ENCODE assay signal across 17 cellular contexts in the genomic region with DNA sequence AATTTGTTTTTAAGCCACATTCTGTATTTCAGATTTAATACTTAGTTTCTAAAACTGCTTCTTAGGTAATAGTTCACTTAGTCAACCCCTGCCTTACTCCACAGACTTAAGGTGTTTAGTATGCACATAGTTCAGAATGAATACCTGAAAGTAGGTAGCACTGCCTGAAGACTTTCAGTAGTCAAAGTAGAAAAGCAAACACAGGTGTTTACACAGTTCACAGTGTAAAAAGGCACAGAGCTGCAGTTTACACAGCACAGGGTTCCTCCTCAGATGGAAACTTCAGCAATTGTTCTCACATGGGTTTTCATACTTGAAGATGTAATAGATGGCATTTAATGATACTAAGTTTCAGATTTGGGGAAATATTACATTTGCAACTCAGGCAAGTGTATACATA. TPM values are rescaled to one million over a fixed set of nuclear protein-coding genes. Genes with fewer than 3 reads are reported as not detected.
DNase-seq lines count a peak whose midpoint lies in the region; ATAC-seq and TF ChIP-seq lines count a peak whose summit lies in the region.
"Had no signal": no experiment of that assay in that cellular context is flagged by ENCODE, and none has a peak within 500 bp of the region (broad histone marks: within the 10 kb centered on the region; RNA-seq: fewer than 3 reads in every experiment).

No MANE protein-coding gene starts in this region.

- H3K27ac ChIP-seq in PC-3 (ENCODE audit: low read length) (peak overlapping the region; percentile 38), liver (ENCODE audit: low read depth in 1 of 2, low read length in 2 of 2) (no peak overlapping the region)
- H3K27ac ChIP-seq: SK-N-MC had no signal

- ATAC-seq in HG02678 (IDR thresholded peaks at IDR 0.05; ENCODE audit: unreplicated experiment) (peak; percentile 41), PC-3 (peak; percentile 77), HG03108 (IDR thresholded peaks at IDR 0.05; ENCODE audit: unreplicated experiment) (no peak)

- H3K9me2 ChIP-seq in PC-3 (replicated peaks; ENCODE audit: low read length): no peaks in the 10 kb centered on the region

- peak overlapping the region; percentile 74 for H3K27ac Mint-ChIP-seq in Caco-2 (ENCODE audit: unreplicated experiment)

- H3K27me3 Mint-ChIP-seq in Caco-2 (ENCODE audit: insufficient read depth, unreplicated experiment): no peaks in the 10 kb centered on the region

- no peaks in the 10 kb centered on the region for H4K20me1 ChIP-seq in PC-3 (ENCODE audit: low read length)

- no peaks in the 10 kb centered on the region for H3K9me3 ChIP-seq in Caco-2
- no peaks in the 10 kb centered on the region for H3K9me3 ChIP-seq in PC-3 (ENCODE audit: low read length)
- no peaks in the 10 kb centered on the region for H3K9me3 ChIP-seq in liver (ENCODE audit: control insufficient read depth in 4 of 4, low read length in 3 of 4)

- no peak for TF ChIP-seq RAD21 in liver (IDR thresholded peaks at IDR 0.05)

- peaks cover 4% of the 10 kb centered on the region for H3K36me3 Mint-ChIP-seq in Caco-2 (ENCODE audit: insufficient read depth, unreplicated experiment)

- TF ChIP-seq CTCF in Caco-2 (IDR thresholded peaks at IDR 0.05; ENCODE audit: insufficient read depth in 1 of 2, low read depth in 1 of 2, low read length in 1 of 2, severe bottlenecking in 1 of 2, unreplicated experiment in 1 of 2) (no peak), PC-3 (conservative IDR thresholded peaks at IDR 0.05; ENCODE audit: low read depth, low read length) (no peak), liver (IDR thresholded peaks at IDR 0.05; ENCODE audit: low read depth, low read length, missing input control) (no peak)

- BruUV-seq in Caco-2 (replicated peaks; lab: Mats Ljungman, UMichigan): no TSS peak
- TSS peak; percentile 25 for BruUV-seq in PC-3 (replicated peaks; lab: Mats Ljungman, UMichigan)

- no peaks in the 10 kb centered on the region for H3K79me2 ChIP-seq in PC-3 (ENCODE audit: low read length)

- peak overlapping the region; percentile 46 for H3K4me2 ChIP-seq in PC-3 (ENCODE audit: low read length)

- H3K4me1 ChIP-seq in Caco-2: peaks cover 35% of the 10 kb centered on the region
- peaks cover 25% of the 10 kb centered on the region for H3K4me1 ChIP-seq in PC-3 (ENCODE audit: insufficient read depth, low read length)
- H3K4me1 ChIP-seq in liver (ENCODE audit: control insufficient read depth in 4 of 4, insufficient read depth in 4 of 4, low read length in 3 of 4): peaks cover 0 to 5% (median 1%) of the 10 kb centered on the region in 4 donors

- H2AFZ ChIP-seq in PC-3 (ENCODE audit: low read length): no peak overlapping the region

- H3K27me3 ChIP-seq in Caco-2 (replicated peaks; ENCODE audit: control insufficient read depth, insufficient read depth, low read length): no peaks in the 10 kb centered on the region
- H3K27me3 ChIP-seq in PC-3 (ENCODE audit: low read length): no peaks in the 10 kb centered on the region
- no peaks in the 10 kb centered on the region for H3K27me3 ChIP-seq in liver (ENCODE audit: control insufficient read depth in 4 of 4, insufficient read depth in 4 of 4, low read length in 3 of 4)

- H3K36me3 ChIP-seq in Caco-2 (ENCODE audit: control insufficient read depth, insufficient read depth, low read length) (no peaks in the 10 kb centered on the region), PC-3 (ENCODE audit: low read depth, low read length) (peaks cover 7% of the 10 kb centered on the region; the same call in 1 of the 2 replicates), liver (ENCODE audit: control insufficient read depth in 4 of 4, insufficient read depth in 3 of 4, low read depth in 1 of 4, low read length in 3 of 4) (peaks cover 0 to 14% (median 10%) of the 10 kb centered on the region in 4 donors)

- H3K4me3 Mint-ChIP-seq in Caco-2 (ENCODE audit: unreplicated experiment): peak overlapping the region; percentile 30

- CTCF ChIA-PET in Caco-2 (lab: Charles Lee) (interaction anchor here (0.7 to 1.5 kb wide), 4 partner anchors 17 to 685 kb away, joined by 3 to 9 read pairs (median 6); no protein-coding TSS in a partner anchor), PC-3 (lab: Charles Lee) (interaction anchor here (0.5 to 1.0 kb wide), 2 partner anchors 9 to 23 kb away, joined by 5 to 13 read pairs; no protein-coding TSS in a partner anchor)

- DNase-seq in Caco-2 (peak in 1 of 2 experiments; percentile 48), PC-3 (peak; percentile 58), Ammon's horn (ENCODE audit: low spot score) (no peak), DMS153 (lab: John Stamatoyannopoulos, UW) (no peak), NCI-H2196 treated with DMSO at 0.1 percent for 48 hours (lab: John Stamatoyannopoulos, UW; ENCODE audit: unreplicated experiment) (no peak)
- DNase-seq: activated CD4-positive, alpha-beta T cell treated with anti-CD3 and anti-CD28 coated beads for 4 hours; activated gamma-delta T cell; cerebellar nuclear complex; KBM-7; NCI-H1092; NCI-H2171; stimulated activated CD4-positive, alpha-beta T cell treated with anti-CD3 and anti-CD28 coated beads, Interleukin-4, amount 100 ng/mL, for 1 hour; T1000 had no signal

- H3F3A ChIP-seq in PC-3 (ENCODE audit: low read length, unreplicated experiment): no peaks in the 10 kb centered on the region

- intact Hi-C loops in Caco-2 (cut with micrococcal nuclease; ENCODE audit: unreplicated experiment): loop anchor here (1.0 to 5.0 kb wide), 3 partner anchors 18 to 684 kb away; no protein-coding TSS in a partner anchor
- intact Hi-C loops in PC-3 (cut with micrococcal nuclease): no loop called here

- POLR2A ChIA-PET in Caco-2 (lab: Charles Lee): no interaction called here
- POLR2A ChIA-PET in PC-3 (lab: Charles Lee; ENCODE audit: unreplicated experiment): no interaction called here

- peaks cover 41% of the 10 kb centered on the region for H3K4me1 Mint-ChIP-seq in Caco-2 (ENCODE audit: low read depth, unreplicated experiment)

- no peaks in the 10 kb centered on the region for H3K9me3 Mint-ChIP-seq in Caco-2 (ENCODE audit: unreplicated experiment)

- H3K9ac ChIP-seq in PC-3 (ENCODE audit: low read length): no peak overlapping the region
- H3K9ac ChIP-seq in liver (ENCODE audit: low read depth in 1 of 2, low read length in 2 of 2): no peak overlapping the region

- no peak overlapping the region for H3K4me3 ChIP-seq in Caco-2 (ENCODE audit: low read depth, low read length)
- H3K4me3 ChIP-seq in PC-3 (ENCODE audit: low read length): 0 out of 2 replicates have a peak overlapping the region, but pooled peaks have one; percentile 2
- no peak overlapping the region for H3K4me3 ChIP-seq in liver (ENCODE audit: low read depth in 1 of 3, low read length in 3 of 3)
- H3K4me3 ChIP-seq: SK-N-MC had no signal

TF ChIP-seq in liver, 16 proteins besides CTCF, POLR2A, EP300 and RAD21:
- TF ChIP-seq HNF4G (IDR thresholded peaks at IDR 0.05) (no peak), FOXA1 (IDR thresholded peaks at IDR 0.05) (peak; percentile 65), FOXA2 (IDR thresholded peaks at IDR 0.05) (peak; percentile 85), HNF4A (conservative IDR thresholded peaks at IDR 0.05) (no peak)

RNA-seq across cellular contexts. Expression of a gene that starts 3.1 kb away (rescaled TPM):
- total RNA-seq in Caco-2 (2022): 0.25 and 0.28 TPM in 2 replicates
- 0.04 and 0.17 TPM in 2 replicates for total RNA-seq in PC-3 (2014; rRNA removed)
- total RNA-seq in liver: under 1 TPM; 0.09 to 0.25 TPM
- under 1 TPM; 0.08 to 0.13 TPM for polyA plus RNA-seq in liver

RNA-seq across cellular contexts. Expression of a gene that starts 28.0 kb away (rescaled TPM):
- total RNA-seq in Caco-2 (2022) (31.3 and 32.3 TPM in 2 replicates), PC-3 (2014; rRNA removed) (15.3 and 23.2 TPM in 2 replicates), liver (10 to 100 TPM; 15.2 to 39.0 TPM)
- 10 to 100 TPM in 1 of 2 donors, 1 to 10 TPM in 1; 9.2 to 21.6 TPM for polyA plus RNA-seq in liver
